In genomic region chr2:121736462-121737336, GRCh38 we compare ENCODE assay signal across 8 cellular contexts. TPM values are rescaled to one million over a fixed set of nuclear protein-coding genes. Genes with fewer than 3 reads are reported as not detected.
DNase-seq lines count a peak whose midpoint lies in the region; ATAC-seq and TF ChIP-seq lines count a peak whose summit lies in the region.

Gene NIFK, minus strand, starts transcription at chr2:121736875. Its CDS starts 25 bp downstream, at chr2:121736850.

- 1 to 2% methylated on average over 19 to 53 of the region's 93 CpGs for WGBS in upper lobe of left lung, 2 donors

- ATAC-seq in GM18499 (IDR thresholded peaks at IDR 0.05; ENCODE audit: insufficient read depth, unreplicated experiment): peak; percentile 68
- ATAC-seq in HG02938 (IDR thresholded peaks at IDR 0.05; ENCODE audit: unreplicated experiment): peak; percentile 89
- ATAC-seq in left cardiac atrium: peak; percentile 98 to 99
- peak; percentile 99 for ATAC-seq in upper lobe of left lung (ENCODE audit: low FRiP score in 2 of 2)

- H3K27me3 ChIP-seq in upper lobe of left lung: no peaks in the 10 kb centered on the region

- peaks cover 26% of the 10 kb centered on the region for H3K4me1 Mint-ChIP-seq in T-helper 1 cell treated with Interleukin-12 subunit alpha and Interleukin-12 subunit beta and Interleukin-4 antibody, amounts not matched to agents 30 μg/mL and 1 μg/mL, for 36 hours (ENCODE audit: low read depth)

- peak within 1 kb of the TSS; percentile 95 for H3K27ac Mint-ChIP-seq in T-helper 1 cell treated with Interleukin-12 subunit alpha and Interleukin-12 subunit beta and Interleukin-4 antibody, amounts not matched to agents 30 μg/mL and 1 μg/mL, for 36 hours

- H3K4me3 Mint-ChIP-seq in T-helper 1 cell treated with Interleukin-12 subunit alpha and Interleukin-12 subunit beta and Interleukin-4 antibody, amounts not matched to agents 30 μg/mL and 1 μg/mL, for 36 hours: peak within 1 kb of the TSS; percentile 89

- no peaks in the 10 kb centered on the region for H3K9me3 Mint-ChIP-seq in T-helper 1 cell treated with Interleukin-12 subunit alpha and Interleukin-12 subunit beta and Interleukin-4 antibody, amounts not matched to agents 30 μg/mL and 1 μg/mL, for 36 hours

- H3K36me3 ChIP-seq in upper lobe of left lung: peaks cover 0 to 34% (median 22%) of the 10 kb centered on the region in 4 donors

- peaks cover 20% of the 10 kb centered on the region for H3K36me3 Mint-ChIP-seq in T-helper 1 cell treated with Interleukin-12 subunit alpha and Interleukin-12 subunit beta and Interleukin-4 antibody, amounts not matched to agents 30 μg/mL and 1 μg/mL, for 36 hours (ENCODE audit: low read depth)

- H3K9me3 ChIP-seq in upper lobe of left lung: no peaks in the 10 kb centered on the region

- peak in 2 of 6 experiments; percentile 6 to 36 for TF ChIP-seq CTCF in upper lobe of left lung (IDR thresholded peaks at IDR 0.05)

- TF ChIP-seq EP300 in upper lobe of left lung (IDR thresholded peaks at IDR 0.05): peak in 1 of 4 donors; percentile 45

- H3K27ac ChIP-seq in upper lobe of left lung: peak within 1 kb of the TSS; percentile 65 to 86 (median 84)

- H3K4me3 ChIP-seq in upper lobe of left lung: peak within 1 kb of the TSS; percentile 64 to 94 (median 84)

- H3K4me1 ChIP-seq in upper lobe of left lung: peaks cover 6 to 20% (median 15%) of the 10 kb centered on the region in 4 donors

- TF ChIP-seq POLR2A in upper lobe of left lung (IDR thresholded peaks at IDR 0.05): peak in 1 of 4 donors; percentile 50

- intact Hi-C loops in left cardiac atrium (cut with DNase I): no loop called here
- intact Hi-C loops in posterior vena cava (cut with DNase I): no loop called here

- DNase-seq in NCI-H1694 treated with DMSO at 0.1 percent for 48 hours (lab: John Stamatoyannopoulos, UW) (peak; percentile 94), amniotic stem cell (lab: John Stamatoyannopoulos, UW) (peak; percentile 99), left cardiac atrium (peak; percentile 99), posterior vena cava (ENCODE audit: low spot score) (peak; percentile 100), upper lobe of left lung (peak; percentile 100)

- peaks cover 3% of the 10 kb centered on the region for H3K27me3 Mint-ChIP-seq in T-helper 1 cell treated with Interleukin-12 subunit alpha and Interleukin-12 subunit beta and Interleukin-4 antibody, amounts not matched to agents 30 μg/mL and 1 μg/mL, for 36 hours (ENCODE audit: low read depth)

RNA-seq across cellular contexts. Expression of gene NIFK, which starts in this region (rescaled TPM):
- 10 to 100 TPM; 22.1 to 33.6 TPM for total RNA-seq in left cardiac atrium
- 10 to 100 TPM; 32.1 to 45.8 TPM for total RNA-seq in posterior vena cava
- total RNA-seq in upper lobe of left lung: 10 to 100 TPM; 10.8 to 57.6 (median 27.4) TPM

Comparison
In these comparisons a context has a peak if more than half of its experiments do, and no peak if none do; other contexts are left out.
1. Peak in every context shown above with its lines: DNase-seq, ATAC-seq, H3K4me3 ChIP-seq and H3K27ac ChIP-seq.